12 cellular contexts compared by ENCODE assay signal in genomic region chr17:59617141-59617757, GRCh38. TPM values are rescaled to one million over a fixed set of nuclear protein-coding genes. Genes with fewer than 3 reads are reported as not detected.
DNase-seq lines count a peak whose midpoint lies in the region; ATAC-seq, FAIRE-seq and TF ChIP-seq lines count a peak whose summit lies in the region.
"Had no signal": no experiment of that assay in that cellular context is flagged by ENCODE, and none has a peak within 500 bp of the region (broad histone marks: within the 10 kb centered on the region; RNA-seq: fewer than 3 reads in every experiment).

No MANE protein-coding gene starts in this region.

- intact Hi-C loops in endothelial cell of umbilical vein (cut with micrococcal nuclease) = loop anchor here (5.0 to 10.0 kb wide), 2 partner anchors 305 to 462 kb away; partner anchors contain the start of genes PRR11 and SKA2

- H3F3A ChIP-seq in smooth muscle cell (ENCODE audit: low read depth) = peaks cover 26% of the 10 kb centered on the region

- H3K9ac ChIP-seq in endothelial cell of umbilical vein (replicated peaks; ENCODE audit: extremely low read depth, insufficient read depth, low read length) (no peak overlapping the region), smooth muscle cell (ENCODE audit: low read depth) (no peak overlapping the region)

- no peaks in the 10 kb centered on the region for H3K27me3 Mint-ChIP-seq in activated T-cell treated with anti-CD3 and anti-CD28 coated beads, Interleukin-2, amount 50 U/mL, for 24 hours

- dilution Hi-C loops in endothelial cell of umbilical vein (cut with MboI; ENCODE audit: extremely low pct_ligation_motif_present, low sequenced_read_pairs) = no loop called here

- H2AFZ ChIP-seq in endothelial cell of umbilical vein (ENCODE audit: low read depth, low read length) = no peak overlapping the region
- H2AFZ ChIP-seq in smooth muscle cell (ENCODE audit: low read depth) = no peak overlapping the region

- no peaks in the 10 kb centered on the region for H3K9me3 Mint-ChIP-seq in activated T-cell treated with anti-CD3 and anti-CD28 coated beads, Interleukin-2, amount 50 U/mL, for 24 hours
- H3K9me3 Mint-ChIP-seq: CD8-positive, alpha-beta T cell had no signal

- no peaks in the 10 kb centered on the region for H3K9me1 ChIP-seq in endothelial cell of umbilical vein (replicated peaks; ENCODE audit: control insufficient read depth, extremely low read depth, insufficient read depth, low read length)

- H3K36me3 Mint-ChIP-seq in activated T-cell treated with anti-CD3 and anti-CD28 coated beads, Interleukin-2, amount 50 U/mL, for 24 hours (ENCODE audit: low read depth) = peaks cover 35% of the 10 kb centered on the region

- DNase-seq in activated T-cell treated with anti-CD3 and anti-CD28 coated beads, Interleukin-2, amount 50 U/mL, for 24 hours = no peak
- DNase-seq in activated T-cell treated with anti-CD3 and anti-CD28 coated beads, Interleukin-2, amount 50 U/mL, for 48 hours = no peak
- DNase-seq in NCI-H69 (lab: John Stamatoyannopoulos, UW) (peak; percentile 36), endothelial cell of umbilical vein (ENCODE audit: low read depth, low spot score) (no peak), smooth muscle cell (lab: John Stamatoyannopoulos, UW; ENCODE audit: unreplicated experiment) (no peak), activated gamma-delta T cell treated with Interleukin-2 at 50 U/mL for 16 hours (no peak), CD1c-positive myeloid dendritic cell (ENCODE audit: extremely low spot score) (no peak)
- DNase-seq: CD8-positive, alpha-beta T cell; NCI-H524; spleen had no signal

- POLR2A ChIA-PET in endothelial cell of umbilical vein (lab: Charles Lee) = interaction anchor here (0.5 to 0.7 kb wide), 2 partner anchors 178 to 330 kb away, joined by 3 to 4 read pairs; no protein-coding TSS in a partner anchor

- H3K4me2 ChIP-seq in endothelial cell of umbilical vein (ENCODE audit: insufficient read depth, low read length) (peak overlapping the region; percentile 76), smooth muscle cell (peak overlapping the region; percentile 99)

- no peak overlapping the region for H3K27ac ChIP-seq in endothelial cell of umbilical vein (ENCODE audit: insufficient read depth, low read depth, low read length)
- H3K27ac ChIP-seq in smooth muscle cell (ENCODE audit: low read depth) = peak overlapping the region; percentile 99
- H3K27ac ChIP-seq: suprapubic skin had no signal

- FAIRE-seq in endothelial cell of umbilical vein (lab: Jason Lieb, UNC) = no peak

- no TSS peak for BruUV-seq in endothelial cell of umbilical vein (replicated peaks; lab: Mats Ljungman, UMichigan)

- peak overlapping the region; percentile 100 for H3K27ac Mint-ChIP-seq in activated T-cell treated with anti-CD3 and anti-CD28 coated beads, Interleukin-2, amount 50 U/mL, for 24 hours

- CTCF ChIA-PET in endothelial cell of umbilical vein (lab: Charles Lee) = interaction anchor here (1.0 to 1.1 kb wide), 2 partner anchors 11 to 307 kb away, joined by 3 to 4 read pairs; no protein-coding TSS in a partner anchor

- WGBS in smooth muscle cell (ENCODE audit: low lambda C conversion rate) = 72% methylated on average over 1 of the region's 1 CpG

- H3K9me3 ChIP-seq in endothelial cell of umbilical vein (replicated peaks; ENCODE audit: control insufficient read depth, insufficient read depth, low read length) (no peaks in the 10 kb centered on the region), smooth muscle cell (replicated peaks; ENCODE audit: low read depth) (no peaks in the 10 kb centered on the region)
- H3K9me3 ChIP-seq: spleen, suprapubic skin had no signal

- H3K4me1 Mint-ChIP-seq in activated T-cell treated with anti-CD3 and anti-CD28 coated beads, Interleukin-2, amount 50 U/mL, for 24 hours (ENCODE audit: low read depth) = peaks cover 39% of the 10 kb centered on the region

- peak overlapping the region; percentile 96 for H3K4me3 Mint-ChIP-seq in activated T-cell treated with anti-CD3 and anti-CD28 coated beads, Interleukin-2, amount 50 U/mL, for 24 hours

- TF ChIP-seq POLR2A in endothelial cell of umbilical vein (IDR thresholded peaks at IDR 0.05; ENCODE audit: low read depth, low read length) = no peak

- H3K79me2 ChIP-seq in endothelial cell of umbilical vein (ENCODE audit: control insufficient read depth, insufficient read depth, low read length) (peaks cover 32% of the 10 kb centered on the region), smooth muscle cell (ENCODE audit: low read depth) (peaks cover 25% of the 10 kb centered on the region)

- TF ChIP-seq CTCF in endothelial cell of umbilical vein (IDR thresholded peaks at IDR 0.05; ENCODE audit: extremely low read depth in 1 of 2, insufficient read depth in 1 of 2, low read depth in 1 of 2, low read length in 2 of 2) = no peak
- TF ChIP-seq CTCF in smooth muscle cell (IDR thresholded peaks at IDR 0.05; ENCODE audit: borderline replicate concordance, insufficient read depth, poor library complexity, severe bottlenecking) = no peak

- no peak for ATAC-seq in HG03025 (IDR thresholded peaks at IDR 0.05; ENCODE audit: low FRiP score, unreplicated experiment)
- ATAC-seq: CD8-positive, alpha-beta T cell had no signal

- H3K27me3 ChIP-seq in endothelial cell of umbilical vein (ENCODE audit: control insufficient read depth in 2 of 2, insufficient read depth in 2 of 2, low read length in 2 of 2) (no peaks in the 10 kb centered on the region), smooth muscle cell (ENCODE audit: low read depth) (no peaks in the 10 kb centered on the region)
- H3K27me3 ChIP-seq: spleen, suprapubic skin had no signal

- H3K4me1 ChIP-seq in endothelial cell of umbilical vein (ENCODE audit: control insufficient read depth, extremely low read depth, insufficient read depth, low read length) (peaks cover 25% of the 10 kb centered on the region), smooth muscle cell (ENCODE audit: low read depth) (peaks cover 32% of the 10 kb centered on the region)

- H3K36me3 ChIP-seq in endothelial cell of umbilical vein (ENCODE audit: control insufficient read depth in 2 of 2, extremely low read depth in 1 of 2, insufficient read depth in 2 of 2, low read length in 2 of 2) (no peaks in the 10 kb centered on the region), smooth muscle cell (ENCODE audit: low read depth) (no peaks in the 10 kb centered on the region)
- H3K36me3 ChIP-seq: spleen, suprapubic skin had no signal

- H4K20me1 ChIP-seq in endothelial cell of umbilical vein (replicated peaks; ENCODE audit: control insufficient read depth, extremely low read depth, insufficient read depth, low read length) (peaks cover 5% of the 10 kb centered on the region), smooth muscle cell (ENCODE audit: low read depth) (peaks cover 17% of the 10 kb centered on the region)

- no peak overlapping the region for H3K4me3 ChIP-seq in endothelial cell of umbilical vein (replicated peaks in 1 of 3; ENCODE audit: insufficient read depth in 1 of 3, low read depth in 1 of 3, low read length in 3 of 3)
- H3K4me3 ChIP-seq in smooth muscle cell = peak overlapping the region; percentile 99

TF ChIP-seq in endothelial cell of umbilical vein, 7 proteins besides CTCF, POLR2A, EP300 and RAD21:
- TF ChIP-seq, protein P1, sequence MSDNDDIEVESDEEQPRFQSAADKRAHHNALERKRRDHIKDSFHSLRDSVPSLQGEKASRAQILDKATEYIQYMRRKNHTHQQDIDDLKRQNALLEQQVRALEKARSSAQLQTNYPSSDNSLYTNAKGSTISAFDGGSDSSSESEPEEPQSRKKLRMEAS (IDR thresholded peaks at IDR 0.05; ENCODE audit: insufficient read depth, insufficient read length) = no peak
- TF ChIP-seq FOS (IDR thresholded peaks at IDR 0.05; ENCODE audit: borderline replicate concordance, insufficient read depth, low read length) (no peak), POLR2AphosphoS5 (IDR thresholded peaks at IDR 0.05; ENCODE audit: insufficient read depth, low read depth, low read length) (no peak), JUN (IDR thresholded peaks at IDR 0.05; ENCODE audit: borderline replicate concordance, insufficient read depth, insufficient read length, low read depth) (no peak), MYC (IDR thresholded peaks at IDR 0.05; ENCODE audit: low read depth, low read length) (no peak), GATA2 (IDR thresholded peaks at IDR 0.05; ENCODE audit: insufficient read depth, insufficient read length, low read depth, low read length) (no peak), EZH2 (IDR thresholded peaks at IDR 0.05; ENCODE audit: borderline replicate concordance, low read depth, low read length, severe bottlenecking) (no peak)

RNA-seq across cellular contexts. Expression of gene CLTC, which starts 2.4 kb away (rescaled TPM):
- total RNA-seq in endothelial cell of umbilical vein (317 and 326 TPM in 2 replicates), smooth muscle cell (362 and 378 TPM in 2 replicates)
- polyA plus RNA-seq in endothelial cell of umbilical vein (164 and 169 TPM in 2 replicates), smooth muscle cell (102 and 114 TPM in 2 replicates)
- 292 and 313 TPM in 2 replicates for polyA plus RNA-seq in endothelial cell of umbilical vein (2011; cell fraction: cytosol; rRNA removed)
- 284 and 338 TPM in 2 replicates for polyA plus RNA-seq in endothelial cell of umbilical vein (2011; cell fraction: nucleus; rRNA removed)
- 240 and 294 TPM in 2 replicates for polyA plus RNA-seq in endothelial cell of umbilical vein (2012)
- 694 and 730 TPM in 2 replicates for polyA minus RNA-seq in endothelial cell of umbilical vein
- 195 TPM for polyA minus RNA-seq in endothelial cell of umbilical vein (2011; cell fraction: cytosol; rRNA and poly(A)+ RNA removed)
- 248 and 392 TPM in 2 replicates for polyA minus RNA-seq in endothelial cell of umbilical vein (2011; cell fraction: nucleus; rRNA and poly(A)+ RNA removed)

RNA-seq across cellular contexts. Expression of gene DHX40, which starts 51.8 kb away (rescaled TPM):
- total RNA-seq in endothelial cell of umbilical vein = 28.6 and 29.7 TPM in 2 replicates
- 11.6 and 14.0 TPM in 2 replicates for polyA plus RNA-seq in endothelial cell of umbilical vein
- 17.8 and 18.9 TPM in 2 replicates for polyA plus RNA-seq in endothelial cell of umbilical vein (2011; cell fraction: cytosol; rRNA removed)
- 22.3 and 29.6 TPM in 2 replicates for polyA plus RNA-seq in endothelial cell of umbilical vein (2011; cell fraction: nucleus; rRNA removed)
- polyA plus RNA-seq in endothelial cell of umbilical vein (2012) = 30.3 and 33.9 TPM in 2 replicates
- 22.1 and 23.1 TPM in 2 replicates for polyA minus RNA-seq in endothelial cell of umbilical vein
- polyA minus RNA-seq in endothelial cell of umbilical vein (2011; cell fraction: cytosol; rRNA and poly(A)+ RNA removed) = 36.0 TPM
- 25.9 and 32.8 TPM in 2 replicates for polyA minus RNA-seq in endothelial cell of umbilical vein (2011; cell fraction: nucleus; rRNA and poly(A)+ RNA removed)
- total RNA-seq in smooth muscle cell = 44.7 and 52.3 TPM in 2 replicates
- polyA plus RNA-seq in smooth muscle cell = 10.8 and 16.5 TPM in 2 replicates
